Comparison of ENCODE assay signal across 32 cellular contexts in genomic region chr3:71771884-71772283, GRCh38. TPM values are rescaled to one million over a fixed set of nuclear protein-coding genes. Genes with fewer than 3 reads are reported as not detected.
"Had no signal": no experiment of that assay in that cellular context is flagged by ENCODE, and none has a peak within 500 bp of the region (broad histone marks: within the 10 kb centered on the region; RNA-seq: fewer than 3 reads in every experiment).

No MANE protein-coding gene starts in this region.

- H3K4me1 Mint-ChIP-seq: central memory CD8-positive, alpha-beta T cell had no signal

- ATAC-seq: activated T-cell treated with anti-CD3 and anti-CD28 coated beads, Interleukin-2, amount 50 U/mL, for 72 hours; esophagus mucosa; foreskin keratinocyte; gastroesophageal sphincter; heart right ventricle had no signal

- H3K27me3 Mint-ChIP-seq: dendritic cell treated with granulocyte-macrophage colony-stimulating factor and Interleukin-4, amounts not matched to agents 40 ng/mL and 50 ng/mL, for 4 days had no signal

- FAIRE-seq: astrocyte, bronchial epithelial cell had no signal

- DNase-seq: activated CD4-positive, alpha-beta memory T cell treated with anti-CD3 and anti-CD28 coated beads, Interleukin-2, amount 10 ng/mL, durations not matched to agents 7 days and 5 days; activated CD4-positive, alpha-beta T cell treated with anti-CD3 and anti-CD28 coated beads for 1 hour; activated CD4-positive, alpha-beta T cell treated with anti-CD3 and anti-CD28 coated beads for 4 hours; activated CD4-positive, alpha-beta T cell treated with anti-CD3 and anti-CD28 coated beads, Interleukin-2, amount 10 ng/mL, durations not matched to agents 7 days and 5 days; activated CD4-positive, alpha-beta T cell treated with anti-CD3 and anti-CD28 coated beads, Interleukin-2, amount 50 U/mL, for 4 hours; activated CD8-positive, alpha-beta memory T cell treated with anti-CD3 and anti-CD28 coated beads, Interleukin-2, amount 50 U/mL, for 48 hours; activated gamma-delta T cell; activated naive CD4-positive, alpha-beta T cell; activated naive CD4-positive, alpha-beta T cell treated with anti-CD3 and anti-CD28 coated beads, Interleukin-2, amount 50 U/mL, for 16 hours; activated T-cell treated with anti-CD3 and anti-CD28 coated beads for 4 hours; activated T-cell treated with anti-CD3 and anti-CD28 coated beads, Interleukin-2, amount 50 U/mL, for 24 hours; activated T-cell treated with anti-CD3 and anti-CD28 coated beads, Interleukin-2, amount 50 U/mL, for 72 hours; amniotic stem cell; anterior cingulate cortex; brain microvascular endothelial cell; dorsolateral prefrontal cortex; effector memory CD4-positive, alpha-beta T cell; endodermal cell; foreskin keratinocyte; heart right ventricle; T-helper 2 cell had no signal

- H3K27ac Mint-ChIP-seq: activated CD4-positive, alpha-beta memory T cell treated with anti-CD3 and anti-CD28 coated beads, Interleukin-2, amount 10 ng/mL, durations not matched to agents 7 days and 5 days; activated CD4-positive, alpha-beta T cell treated with anti-CD3 and anti-CD28 coated beads, Interleukin-2, amount 10 ng/mL, durations not matched to agents 7 days and 5 days; activated naive CD8-positive, alpha-beta T cell; activated T-cell treated with anti-CD3 and anti-CD28 coated beads, Interleukin-2, amount 50 U/mL, for 24 hours; activated T-cell treated with anti-CD3 and anti-CD28 coated beads, Interleukin-2, amount 50 U/mL, for 72 hours; dendritic cell treated with granulocyte-macrophage colony-stimulating factor and Interleukin-4, amounts not matched to agents 40 ng/mL and 50 ng/mL, for 4 days; endodermal cell had no signal

- H3K4me3 Mint-ChIP-seq: activated CD4-positive, alpha-beta memory T cell treated with anti-CD3 and anti-CD28 coated beads, Interleukin-2, amount 10 ng/mL, durations not matched to agents 7 days and 5 days; activated CD4-positive, alpha-beta T cell treated with anti-CD3 and anti-CD28 coated beads, Interleukin-2, amount 10 ng/mL, durations not matched to agents 7 days and 5 days; activated naive CD8-positive, alpha-beta T cell; activated T-cell treated with anti-CD3 and anti-CD28 coated beads, Interleukin-2, amount 50 U/mL, for 24 hours; activated T-cell treated with anti-CD3 and anti-CD28 coated beads, Interleukin-2, amount 50 U/mL, for 72 hours; central memory CD8-positive, alpha-beta T cell; dendritic cell treated with granulocyte-macrophage colony-stimulating factor and Interleukin-4, amounts not matched to agents 40 ng/mL and 50 ng/mL, for 4 days; endodermal cell had no signal

- H3K9me3 ChIP-seq: gastroesophageal sphincter, heart right ventricle had no signal

- H3K27ac ChIP-seq: brain microvascular endothelial cell, coronary artery, dorsolateral prefrontal cortex, foreskin keratinocyte, gastroesophageal sphincter, heart right ventricle had no signal

- H3K4me3 ChIP-seq: coronary artery, dorsolateral prefrontal cortex, gastroesophageal sphincter, heart right ventricle had no signal

- H3K9me3 Mint-ChIP-seq: activated CD4-positive, alpha-beta memory T cell treated with anti-CD3 and anti-CD28 coated beads, Interleukin-2, amount 10 ng/mL, durations not matched to agents 7 days and 5 days; activated CD4-positive, alpha-beta T cell treated with anti-CD3 and anti-CD28 coated beads, Interleukin-2, amount 10 ng/mL, durations not matched to agents 7 days and 5 days; activated T-cell treated with anti-CD3 and anti-CD28 coated beads, Interleukin-2, amount 50 U/mL, for 24 hours; activated T-cell treated with anti-CD3 and anti-CD28 coated beads, Interleukin-2, amount 50 U/mL, for 72 hours; central memory CD8-positive, alpha-beta T cell; dendritic cell treated with granulocyte-macrophage colony-stimulating factor and Interleukin-4, amounts not matched to agents 40 ng/mL and 50 ng/mL, for 4 days; endodermal cell had no signal

- H3K36me3 Mint-ChIP-seq: activated naive CD8-positive, alpha-beta T cell had no signal

- H3K27me3 ChIP-seq: brain microvascular endothelial cell had no signal

- H3K36me3 ChIP-seq: brain microvascular endothelial cell, gastroesophageal sphincter, heart right ventricle had no signal

- H3K4me1 ChIP-seq: foreskin keratinocyte, gastroesophageal sphincter, heart right ventricle had no signal

RNA-seq across cellular contexts. Expression of gene PROK2, which starts 13.1 kb away (rescaled TPM):
- total RNA-seq: astrocyte; bronchial epithelial cell; epithelial cell of proximal tubule; esophagus mucosa; foreskin keratinocyte; glomerular endothelial cell; T-helper 1 cell treated with Interleukin-12 subunit alpha and Interleukin-12 subunit beta and Interleukin-4 antibody, amounts not matched to agents 30 ng/mL and 1 ng/mL, for 36 hours had no signal
- polyA plus RNA-seq: foreskin keratinocyte had no signal

RNA-seq across cellular contexts. Expression of gene GPR27, which starts 18.2 kb away (rescaled TPM):
- total RNA-seq: glomerular endothelial cell had no signal
